29 cellular contexts compared by ENCODE assay signal in the genomic region with DNA sequence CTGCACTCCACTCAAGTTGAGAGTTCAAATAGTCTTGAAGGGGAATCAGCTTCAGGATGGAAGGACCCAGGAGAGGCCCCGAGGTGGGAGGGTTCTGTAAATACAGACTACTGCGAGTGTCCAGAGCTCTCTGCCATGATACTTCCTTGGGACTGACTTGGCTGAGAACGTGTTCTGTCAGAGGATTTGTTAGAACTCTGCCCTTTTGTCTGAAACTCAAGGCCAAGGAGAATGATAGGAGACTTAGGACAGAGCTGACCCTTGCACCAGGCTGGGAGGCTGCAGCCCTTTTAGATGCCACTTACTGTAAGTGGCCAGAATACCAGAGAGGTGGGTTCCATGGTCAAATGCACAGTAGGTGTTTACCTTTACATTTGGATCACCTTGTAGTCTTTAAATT. TPM values are rescaled to one million over a fixed set of nuclear protein-coding genes. Genes with fewer than 3 reads are reported as not detected.
DNase-seq lines count a peak whose midpoint lies in the region; ATAC-seq, FAIRE-seq and TF ChIP-seq lines count a peak whose summit lies in the region.
"Had no signal": no experiment of that assay in that cellular context is flagged by ENCODE, and none has a peak within 500 bp of the region (broad histone marks: within the 10 kb centered on the region; RNA-seq: fewer than 3 reads in every experiment).

No MANE protein-coding gene starts in this region.

- in situ Hi-C loops in GM23248 (cut with MboI), result loop anchor here (10.0 kb wide), 1 partner anchor 363 kb away; a partner anchor contains a TSS
- in situ Hi-C loops in GM12878 (cut with MboI), result loop anchor here (25.0 kb wide), 1 partner anchor 355 kb away; a partner anchor contains a TSS

- peaks cover 75% of the 10 kb centered on the region for H3K36me3 Mint-ChIP-seq in CD4-positive, alpha-beta T cell (ENCODE audit: low read depth)
- peaks cover 79% of the 10 kb centered on the region for H3K36me3 Mint-ChIP-seq in MCF 10A (ENCODE audit: insufficient read depth, unreplicated experiment)
- H3K36me3 Mint-ChIP-seq in activated CD4-positive, alpha-beta T cell treated with anti-CD3 and anti-CD28 coated beads for 36 hours (ENCODE audit: low read depth), result peaks cover 58% of the 10 kb centered on the region

- no peak for TF ChIP-seq EP300 in GM12878 (IDR thresholded peaks at IDR 0.05; ENCODE audit: borderline replicate concordance in 1 of 2, control insufficient read depth in 1 of 2, low read depth in 2 of 2, low read length in 2 of 2)

- CTCF ChIA-PET in CD4-positive, alpha-beta T cell (lab: Charles Lee), result interaction anchor here (1.7 to 8.4 kb wide), 2 partner anchors 13 to 21 kb away, joined by 5 to 69 read pairs; a partner anchor contains a TSS
- CTCF ChIA-PET in GM12878 (lab: Yijun Ruan, JAX), result interaction anchor here (0.7 to 8.0 kb wide), 13 partner anchors 10 to 1665 kb away, joined by 3 to 75 read pairs (median 4); a partner anchor contains a TSS
- CTCF ChIA-PET in MCF 10A (lab: Yijun Ruan, JAX), result interaction anchor here (0.8 to 3.7 kb wide), 3 partner anchors 13 to 507 kb away, joined by 3 to 19 read pairs (median 3); no protein-coding TSS in a partner anchor
- CTCF ChIA-PET in activated CD4-positive, alpha-beta T cell treated with anti-CD3 and anti-CD28 coated beads for 36 hours (lab: Charles Lee), result interaction anchor here (0.7 to 5.5 kb wide), 8 partner anchors 12 to 198 kb away, joined by 3 to 42 read pairs (median 8); a partner anchor contains a TSS

- no peaks in the 10 kb centered on the region for H3K9me3 Mint-ChIP-seq in CD4-positive, alpha-beta T cell
- H3K9me3 Mint-ChIP-seq in MCF 10A (ENCODE audit: unreplicated experiment), result no peaks in the 10 kb centered on the region
- H3K9me3 Mint-ChIP-seq in activated CD4-positive, alpha-beta T cell treated with anti-CD3 and anti-CD28 coated beads for 36 hours (ENCODE audit: low read depth), result no peaks in the 10 kb centered on the region
- H3K9me3 Mint-ChIP-seq: activated CD4-positive, alpha-beta memory T cell treated with anti-CD3 and anti-CD28 coated beads, Interleukin-2, amount 10 ng/mL, durations not matched to agents 7 days and 5 days; natural killer cell treated with Interleukin-12 subunit alpha and Interleukin-12 subunit beta and Interleukin-15 and Interleukin-18, amount 100 ng/mL, for 72 hours had no signal

- peaks cover 5% of the 10 kb centered on the region for H3K27me3 Mint-ChIP-seq in CD4-positive, alpha-beta T cell
- H3K27me3 Mint-ChIP-seq in MCF 10A (ENCODE audit: insufficient read depth, unreplicated experiment), result no peaks in the 10 kb centered on the region
- H3K27me3 Mint-ChIP-seq in activated CD4-positive, alpha-beta T cell treated with anti-CD3 and anti-CD28 coated beads for 36 hours, result no peaks in the 10 kb centered on the region
- H3K27me3 Mint-ChIP-seq: natural killer cell treated with Interleukin-12 subunit alpha and Interleukin-12 subunit beta and Interleukin-15 and Interleukin-18, amount 100 ng/mL, for 72 hours had no signal

- H3K9ac ChIP-seq in GM23248 (no peak overlapping the region), GM12878 (ENCODE audit: control insufficient read depth, insufficient read depth, low read length) (no peak overlapping the region), mesenchymal stem cell (ENCODE audit: low read length) (peak overlapping the region; percentile 100)

- FAIRE-seq in GM12878 (lab: Jason Lieb, UNC), result no peak
- FAIRE-seq: frontal cortex, pancreas had no signal

- H2BK15ac ChIP-seq in mesenchymal stem cell (ENCODE audit: low read depth, poor library complexity, severe bottlenecking), result no peak overlapping the region

- SMC1A ChIA-PET in GM12878 (lab: Charles Lee; ENCODE audit: uncharacterized antibody, unreplicated experiment), result interaction anchor here (0.7 to 3.8 kb wide), 6 partner anchors 12 to 81 kb away, joined by 3 to 30 read pairs (median 5); a partner anchor contains a TSS

- H2AFZ ChIP-seq in GM23248, result no peak overlapping the region
- H2AFZ ChIP-seq in GM12878 (ENCODE audit: control insufficient read depth, low read depth, low read length), result no peak overlapping the region
- H2AFZ ChIP-seq in mesenchymal stem cell (ENCODE audit: low read depth, low read length), result no peak overlapping the region

- peak overlapping the region; percentile 35 for H3K4me3 Mint-ChIP-seq in CD4-positive, alpha-beta T cell
- H3K4me3 Mint-ChIP-seq in MCF 10A (ENCODE audit: unreplicated experiment), result no peak overlapping the region
- H3K4me3 Mint-ChIP-seq in activated CD4-positive, alpha-beta T cell treated with anti-CD3 and anti-CD28 coated beads for 36 hours, result no peak overlapping the region
- H3K4me3 Mint-ChIP-seq: activated CD4-positive, alpha-beta memory T cell treated with anti-CD3 and anti-CD28 coated beads, Interleukin-2, amount 10 ng/mL, durations not matched to agents 7 days and 5 days; natural killer cell treated with Interleukin-12 subunit alpha and Interleukin-12 subunit beta and Interleukin-15 and Interleukin-18, amount 100 ng/mL, for 72 hours had no signal

- H3K14ac ChIP-seq in mesenchymal stem cell (ENCODE audit: low read length in 2 of 2), result no peak overlapping the region

- RAD21 ChIA-PET in GM12878 (lab: Charles Lee; ENCODE audit: unreplicated experiment), result interaction anchor here (1.0 to 3.2 kb wide), 6 partner anchors 11 to 118 kb away, joined by 3 to 17 read pairs (median 4); a partner anchor contains a TSS

- TF ChIP-seq POLR2A in GM12878 (IDR thresholded peaks at IDR 0.05; ENCODE audit: low read depth, low read length), result no peak; the same call in 1 of the 2 replicates

- no peak overlapping the region for H3K27ac ChIP-seq in CD4-positive, alpha-beta T cell (ENCODE audit: low read depth, low read length)
- peak overlapping the region; percentile 96; the same call in 1 of the 2 replicates for H3K27ac ChIP-seq in GM23248
- no peak overlapping the region for H3K27ac ChIP-seq in GM12878 (ENCODE audit: control insufficient read depth, insufficient read depth)
- H3K27ac ChIP-seq in mesenchymal stem cell (ENCODE audit: low read length, poor library complexity, severe bottlenecking), result no peak overlapping the region
- H3K27ac ChIP-seq in substantia nigra (ENCODE audit: low read depth, low read length, poor library complexity, severe bottlenecking), result no peak overlapping the region
- H3K27ac ChIP-seq: pancreas, skin epidermis had no signal

- H3K27ac Mint-ChIP-seq in CD4-positive, alpha-beta T cell, result peak overlapping the region; percentile 61
- H3K27ac Mint-ChIP-seq in MCF 10A (ENCODE audit: low read depth, unreplicated experiment), result no peak overlapping the region
- no peak overlapping the region for H3K27ac Mint-ChIP-seq in activated CD4-positive, alpha-beta T cell treated with anti-CD3 and anti-CD28 coated beads for 36 hours
- H3K27ac Mint-ChIP-seq: activated CD4-positive, alpha-beta memory T cell treated with anti-CD3 and anti-CD28 coated beads, Interleukin-2, amount 10 ng/mL, durations not matched to agents 7 days and 5 days; natural killer cell treated with Interleukin-12 subunit alpha and Interleukin-12 subunit beta and Interleukin-15 and Interleukin-18, amount 100 ng/mL, for 72 hours had no signal

- H3K4me1 ChIP-seq in GM23248 (ENCODE audit: insufficient read depth) (peaks cover 14% of the 10 kb centered on the region), GM12878 (ENCODE audit: control insufficient read depth, insufficient read depth, low read length) (peaks cover 16% of the 10 kb centered on the region), mesenchymal stem cell (ENCODE audit: control insufficient read depth, insufficient read depth, low read depth, low read length) (peaks cover 6% of the 10 kb centered on the region)

- no peak for TF ChIP-seq CTCF in CD4-positive, alpha-beta T cell (IDR thresholded peaks at IDR 0.05)
- TF ChIP-seq CTCF in GM12878 (IDR thresholded peaks at IDR 0.05 in 2 of 3, conservative IDR thresholded peaks at IDR 0.05 in 1 of 3; ENCODE audit: control insufficient read depth in 2 of 3, extremely low read depth in 1 of 3, insufficient read depth in 1 of 3, low read depth in 3 of 3, low read length in 3 of 3) (no peak), MCF 10A (IDR thresholded peaks at IDR 0.05; ENCODE audit: unreplicated experiment) (no peak)

- H3K4ac ChIP-seq in mesenchymal stem cell (ENCODE audit: low read depth in 1 of 2, low read length in 2 of 2), result no peak overlapping the region

- no peak overlapping the region for H4K91ac ChIP-seq in mesenchymal stem cell (ENCODE audit: low read length)

- WGBS in GM23248 (ENCODE audit: low coverage in 1 of 2, low lambda C conversion rate in 2 of 2, missing lambda C conversion rate in 2 of 2), 2 experiments, result 94 to 95% methylated on average over 3 of the region's 3 CpGs
- 75% methylated on average over 3 of the region's 3 CpGs for WGBS in GM12878 (ENCODE audit: insufficient coverage, insufficient replicate concordance, low lambda C conversion rate, missing lambda C conversion rate)
- 94% methylated on average over 3 of the region's 3 CpGs for WGBS in mesenchymal stem cell

- no peaks in the 10 kb centered on the region for H3K9me3 ChIP-seq in CD4-positive, alpha-beta T cell (ENCODE audit: control insufficient read depth, low read length)
- H3K9me3 ChIP-seq in GM23248 (ENCODE audit: low read depth) (no peaks in the 10 kb centered on the region), GM12878 (replicated peaks; ENCODE audit: control insufficient read depth, insufficient read depth, low read length) (no peaks in the 10 kb centered on the region), mesenchymal stem cell (ENCODE audit: control insufficient read depth, low read length) (no peaks in the 10 kb centered on the region)
- H3K9me3 ChIP-seq: heart right ventricle, pancreas had no signal

- no peak overlapping the region for H3K4me2 ChIP-seq in GM23248 (ENCODE audit: unreplicated experiment)
- no peak overlapping the region for H3K4me2 ChIP-seq in GM12878 (ENCODE audit: control insufficient read depth, insufficient read depth)
- H3K4me2 ChIP-seq in mesenchymal stem cell (ENCODE audit: low read length, poor library complexity, severe bottlenecking), result no peak overlapping the region

- no peak overlapping the region for H2AK5ac ChIP-seq in mesenchymal stem cell (ENCODE audit: low read length, severe bottlenecking)

- intact Hi-C loops in CD4-positive, alpha-beta T cell (cut with DNase I, micrococcal nuclease), result loop anchor here in 1 of 2 experiments (2.0 kb wide), 1 partner anchor 117 kb away; no protein-coding TSS in a partner anchor
- intact Hi-C loops in GM12878 (cut with micrococcal nuclease; ENCODE audit: unreplicated experiment) (loop anchor here (5.0 kb wide), 1 partner anchor 120 kb away; a partner anchor contains a TSS), MCF 10A (cut with micrococcal nuclease) (no loop called here)
- intact Hi-C loops in activated CD4-positive, alpha-beta T cell treated with anti-CD3 and anti-CD28 coated beads for 36 hours (cut with DNase I, micrococcal nuclease), result loop anchor here in 1 of 2 experiments (10.0 kb wide), 1 partner anchor 113 kb away; no protein-coding TSS in a partner anchor

- H2BK12ac ChIP-seq in mesenchymal stem cell (ENCODE audit: low read length in 2 of 2), result no peak overlapping the region

- peaks cover 9% of the 10 kb centered on the region; the same call in 1 of the 2 replicates for H4K20me1 ChIP-seq in GM23248 (ENCODE audit: insufficient read depth)
- 0 out of 2 replicates have a peak, but pooled peaks cover 6% of the 10 kb centered on the region for H4K20me1 ChIP-seq in GM12878 (ENCODE audit: control insufficient read depth, insufficient read depth)

- H3K27me3 ChIP-seq in CD4-positive, alpha-beta T cell (ENCODE audit: control insufficient read depth, insufficient read depth, low read length), result no peaks in the 10 kb centered on the region
- H3K27me3 ChIP-seq in GM23248 (replicated peaks; ENCODE audit: insufficient read depth) (no peaks in the 10 kb centered on the region), GM12878 (replicated peaks in 1 of 2; ENCODE audit: control insufficient read depth in 2 of 2, insufficient read depth in 2 of 2, low read length in 1 of 2) (no peaks in the 10 kb centered on the region), mesenchymal stem cell (ENCODE audit: control insufficient read depth in 1 of 2, insufficient read depth in 1 of 2, low read length in 2 of 2) (no peaks in the 10 kb centered on the region)
- H3K27me3 ChIP-seq: heart right ventricle, pancreas had no signal

- POLR2A ChIA-PET in CD4-positive, alpha-beta T cell (lab: Charles Lee), result no interaction called here
- POLR2A ChIA-PET in GM12878 (lab: Charles Lee) (interaction anchor here (0.8 to 1.6 kb wide), 3 partner anchors 11 to 82 kb away, joined by 3 to 4 read pairs (median 4); a partner anchor contains a TSS), MCF 10A (lab: Yijun Ruan, JAX) (interaction anchor here (0.6 to 3.8 kb wide), 9 partner anchors 12 to 1303 kb away, joined by 3 to 45 read pairs (median 3); a partner anchor contains a TSS)
- POLR2A ChIA-PET in activated CD4-positive, alpha-beta T cell treated with anti-CD3 and anti-CD28 coated beads for 36 hours (lab: Charles Lee), result interaction anchor here (0.9 to 1.2 kb wide), 4 partner anchors 13 to 526 kb away, joined by 3 to 8 read pairs (median 4); a partner anchor contains a TSS

- peaks cover 30% of the 10 kb centered on the region for H3K79me1 ChIP-seq in mesenchymal stem cell (replicated peaks; ENCODE audit: low read length, poor library complexity, severe bottlenecking)

- no peak overlapping the region for H2BK5ac ChIP-seq in mesenchymal stem cell (ENCODE audit: low read depth, low read length, poor library complexity, severe bottlenecking)

- peaks cover 42% of the 10 kb centered on the region for H3K36me3 ChIP-seq in GM23248 (ENCODE audit: low read depth)
- H3K36me3 ChIP-seq in GM12878 (ENCODE audit: control insufficient read depth in 2 of 2, insufficient read depth in 2 of 2, low read length in 1 of 2), result peaks cover 24 to 38% of the 10 kb centered on the region in 2 experiments; a peak in 3 of 4 replicates
- H3K36me3 ChIP-seq in mesenchymal stem cell (ENCODE audit: control insufficient read depth in 1 of 2, insufficient read depth in 2 of 2, low read depth in 1 of 2, low read length in 2 of 2), result peaks cover 46 to 66% of the 10 kb centered on the region in 2 experiments

- H3F3A ChIP-seq in GM23248 (ENCODE audit: insufficient read depth), result peaks cover 48% of the 10 kb centered on the region

- H3K4me3 ChIP-seq in GM23248 (no peak overlapping the region), GM12878 (no peak overlapping the region), mesenchymal stem cell (ENCODE audit: insufficient read depth in 1 of 2, low read depth in 1 of 2, low read length in 2 of 2) (no peak overlapping the region)
- H3K4me3 ChIP-seq: heart right ventricle, lung, pancreas, SK-N-MC, skin epidermis had no signal

- H2BK120ac ChIP-seq in mesenchymal stem cell (ENCODE audit: low read depth, low read length), result no peak overlapping the region

- BruUV-seq in GM12878 (replicated peaks; lab: Mats Ljungman, UMichigan) (no TSS peak), MCF 10A (replicated peaks; lab: Mats Ljungman, UMichigan) (no TSS peak)

- no peak overlapping the region for H4K8ac ChIP-seq in mesenchymal stem cell (ENCODE audit: low read length)

- no peak for TF ChIP-seq RAD21 in GM12878 (IDR thresholded peaks at IDR 0.05; ENCODE audit: insufficient read depth, low read depth, low read length)

- H3K9me2 ChIP-seq in GM23248 (ENCODE audit: insufficient read depth), result no peaks in the 10 kb centered on the region

- H3K79me2 ChIP-seq in GM23248 (ENCODE audit: insufficient read depth), result peaks cover 67% of the 10 kb centered on the region
- H3K79me2 ChIP-seq in GM12878 (ENCODE audit: control insufficient read depth, insufficient read depth, low read length), result peaks cover 44% of the 10 kb centered on the region

- H3K4me1 Mint-ChIP-seq in CD4-positive, alpha-beta T cell (ENCODE audit: low read depth), result peaks cover 36% of the 10 kb centered on the region
- H3K4me1 Mint-ChIP-seq in MCF 10A (ENCODE audit: insufficient read depth, unreplicated experiment), result peaks cover 9% of the 10 kb centered on the region
- H3K4me1 Mint-ChIP-seq in activated CD4-positive, alpha-beta T cell treated with anti-CD3 and anti-CD28 coated beads for 36 hours, result peaks cover 54% of the 10 kb centered on the region

- no peak for DNase-seq in CD4-positive, alpha-beta T cell
- DNase-seq in GM23248, result no peak
- DNase-seq in GM12878 (ENCODE audit: low read depth, low spot score), result no peak
- no peak for DNase-seq in mesenchymal stem cell
- no peak for DNase-seq in substantia nigra (lab: John Stamatoyannopoulos, UW)
- DNase-seq in MCF 10A (ENCODE audit: unreplicated experiment), result no peak
- no peak for DNase-seq in activated CD4-positive, alpha-beta T cell treated with anti-CD3 and anti-CD28 coated beads for 36 hours
- no peak for DNase-seq in activated gamma-delta T cell treated with Interleukin-2 at 50 U/mL for 16 hours
- DNase-seq: activated CD4-positive, alpha-beta memory T cell treated with anti-CD3 and anti-CD28 coated beads, Interleukin-2, amount 10 ng/mL, durations not matched to agents 7 days and 5 days; activated CD4-positive, CD25-positive, alpha-beta regulatory T cell treated with anti-CD3 and anti-CD28 coated beads, Interleukin-2, amount 50 U/mL, for 72 hours; activated CD8-positive, alpha-beta memory T cell treated with anti-CD3 and anti-CD28 coated beads, Interleukin-2, amount 50 U/mL, for 4 hours; activated effector memory CD4-positive, alpha-beta T cell treated with anti-CD3 and anti-CD28 coated beads, Interleukin-2, amount 50 U/mL, for 16 hours; C1 segment of cervical spinal cord; COR-L47; heart right ventricle; kidney glomerular epithelial cell; NCI-H1092 treated with DMSO at 0.1 percent for 48 hours; NCI-H1930; NCI-H510A treated with DMSO at 0.1 percent for 48 hours; NK-92 treated with Interleukin-12 subunit alpha and Interleukin-12 subunit beta, amount 100 ng/mL, for 24 hours; pancreas; PC-3; retina; stimulated activated naive CD4-positive, alpha-beta T cell treated with Interleukin-2 at 50 U/mL for 16 hours had no signal

- no peak for ATAC-seq in CD4-positive, alpha-beta T cell (ENCODE audit: poor library complexity)
- ATAC-seq in GM12878, result no peak
- ATAC-seq in activated CD4-positive, alpha-beta T cell treated with anti-CD3 and anti-CD28 coated beads for 36 hours, result no peak
- ATAC-seq: heart right ventricle; natural killer cell treated with Interleukin-12 subunit alpha and Interleukin-12 subunit beta and Interleukin-15 and Interleukin-18, amount 100 ng/mL, for 72 hours; pancreas; PC-3 had no signal

- no peak overlapping the region for H3K23ac ChIP-seq in mesenchymal stem cell (ENCODE audit: low read length in 2 of 2)

- H3K18ac ChIP-seq in mesenchymal stem cell (ENCODE audit: low read depth in 1 of 2, low read length in 2 of 2), result no peak overlapping the region

RNA-seq across cellular contexts. Expression of a gene that starts 2.9 kb away (rescaled TPM):
- 100 to 1,000 TPM; 358 to 365 TPM for total RNA-seq in CD4-positive, alpha-beta T cell
- 481 and 529 TPM in 2 replicates for total RNA-seq in GM23248 (2014; rRNA removed; shearing (Covaris generic))
- polyA plus RNA-seq in GM23248 (2016; fragmentation: Nextera tagmentation; extraction: Ambion mirVana), result 282 and 293 TPM in 2 replicates
- 140 and 144 TPM in 2 replicates for total RNA-seq in GM12878 (2013; cell fraction: nucleolus; rRNA removed)
- total RNA-seq in GM12878 (2014; rRNA removed), result 308 and 320 TPM in 2 replicates
- 340 and 355 TPM in 2 replicates for total RNA-seq in GM12878 (2014; rRNA removed; fragmentation: Illumina TruSeq; extraction: Trizol)
- 326 and 331 TPM in 2 replicates for total RNA-seq in GM12878 (2021)
- polyA plus RNA-seq in GM12878 (2011; ENCODE audit: low read depth), result 395 TPM
- polyA plus RNA-seq in GM12878 (2011; rRNA removed), result 566 and 603 TPM in 2 replicates
- 689 and 827 TPM in 2 replicates for polyA plus RNA-seq in GM12878 (2011; cell fraction: cytosol; rRNA removed)
- polyA plus RNA-seq in GM12878 (2011; cell fraction: nucleus; rRNA removed), result 737 and 862 TPM in 2 replicates
- 477 and 719 TPM in 2 replicates for polyA plus RNA-seq in GM12878 (2012)
- polyA plus RNA-seq in GM12878 (2014; fragmentation: Illumina TruSeq; extraction: Trizol), result 520 and 576 TPM in 2 replicates
- polyA plus RNA-seq in GM12878 (2014; fragmentation: Nextera tagmentation; extraction: Ambion mirVana), result 100 to 1,000 TPM in 1 of 2 experiments, 10 to 100 TPM in 1; 88.3 to 187 TPM
- polyA plus RNA-seq in GM12878 (2014; rRNA removed), result 508 and 605 TPM in 2 replicates
- polyA plus RNA-seq in GM12878 (2016; fragmentation: Nextera tagmentation; extraction: Ambion mirVana), result 100 to 1,000 TPM; 165 to 178 TPM
- 145 and 253 TPM in 2 replicates for polyA minus RNA-seq in GM12878 (2011; rRNA and poly(A)+ RNA removed)
- 58.9 and 61.0 TPM in 2 replicates for polyA minus RNA-seq in GM12878 (2011; cell fraction: cytosol; rRNA and poly(A)+ RNA removed)
- polyA minus RNA-seq in GM12878 (2011; cell fraction: nucleus; rRNA and poly(A)+ RNA removed), result 146 and 184 TPM in 2 replicates
- polyA plus RNA-seq in mesenchymal stem cell (2013, experiment 1 of 2), result 513 TPM
- polyA plus RNA-seq in mesenchymal stem cell (2013, experiment 2 of 2), result 503 TPM
- 717 and 764 TPM in 2 replicates for total RNA-seq in MCF 10A (2022)
- total RNA-seq in activated CD4-positive, alpha-beta T cell treated with anti-CD3 and anti-CD28 coated beads for 36 hours, result 100 to 1,000 TPM; 580 to 680 TPM

RNA-seq across cellular contexts. Expression of a gene that starts 15.1 kb away (rescaled TPM):
- total RNA-seq in CD4-positive, alpha-beta T cell, result 10 to 100 TPM; 65.8 to 69.7 TPM
- total RNA-seq in GM23248 (2014; rRNA removed; shearing (Covaris generic)), result 81.6 and 93.9 TPM in 2 replicates
- 114 and 119 TPM in 2 replicates for polyA plus RNA-seq in GM23248 (2016; fragmentation: Nextera tagmentation; extraction: Ambion mirVana)
- total RNA-seq in GM12878 (2013; cell fraction: nucleolus; rRNA removed), result 43.6 and 46.7 TPM in 2 replicates
- total RNA-seq in GM12878 (2014; rRNA removed), result 106 and 132 TPM in 2 replicates
- 36.6 and 47.5 TPM in 2 replicates for total RNA-seq in GM12878 (2014; rRNA removed; fragmentation: Illumina TruSeq; extraction: Trizol)
- total RNA-seq in GM12878 (2021), result 83.6 and 85.7 TPM in 2 replicates
- polyA plus RNA-seq in GM12878 (2011; ENCODE audit: low read depth), result 23.5 TPM
- 48.1 and 71.5 TPM in 2 replicates for polyA plus RNA-seq in GM12878 (2011; rRNA removed)
- polyA plus RNA-seq in GM12878 (2011; cell fraction: cytosol; rRNA removed), result 100 and 140 TPM in 2 replicates
- polyA plus RNA-seq in GM12878 (2011; cell fraction: nucleus; rRNA removed), result 73.0 and 84.9 TPM in 2 replicates
- 59.4 and 59.8 TPM in 2 replicates for polyA plus RNA-seq in GM12878 (2012)
- polyA plus RNA-seq in GM12878 (2014; fragmentation: Illumina TruSeq; extraction: Trizol), result 8.8 and 20.3 TPM in 2 replicates
- polyA plus RNA-seq in GM12878 (2014; fragmentation: Nextera tagmentation; extraction: Ambion mirVana), result 10 to 100 TPM in 1 of 2 experiments, 1 to 10 TPM in 1; 2.7 to 14.3 TPM
- 146 and 170 TPM in 2 replicates for polyA plus RNA-seq in GM12878 (2014; rRNA removed)
- polyA plus RNA-seq in GM12878 (2016; fragmentation: Nextera tagmentation; extraction: Ambion mirVana), result 100 to 1,000 TPM; 178 to 206 TPM
- 11.3 and 24.2 TPM in 2 replicates for polyA minus RNA-seq in GM12878 (2011; rRNA and poly(A)+ RNA removed)
- 8.0 and 9.8 TPM in 2 replicates for polyA minus RNA-seq in GM12878 (2011; cell fraction: cytosol; rRNA and poly(A)+ RNA removed)
- polyA minus RNA-seq in GM12878 (2011; cell fraction: nucleus; rRNA and poly(A)+ RNA removed), result 19.3 and 32.1 TPM in 2 replicates
- 59.9 TPM for polyA plus RNA-seq in mesenchymal stem cell (2013, experiment 1 of 2)
- polyA plus RNA-seq in mesenchymal stem cell (2013, experiment 2 of 2), result 59.6 TPM
- total RNA-seq in MCF 10A (2022), result 104 and 106 TPM in 2 replicates
- total RNA-seq in activated CD4-positive, alpha-beta T cell treated with anti-CD3 and anti-CD28 coated beads for 36 hours, result 10 to 100 TPM; 42.8 to 68.8 TPM

RNA-seq across cellular contexts. Expression of a gene that starts 15.4 kb away (rescaled TPM):
- total RNA-seq in CD4-positive, alpha-beta T cell, result 10 to 100 TPM; 19.8 to 20.4 TPM
- 26.2 and 27.1 TPM in 2 replicates for total RNA-seq in GM23248 (2014; rRNA removed; shearing (Covaris generic))
- polyA plus RNA-seq in GM23248 (2016; fragmentation: Nextera tagmentation; extraction: Ambion mirVana) (20.2 and 20.6 TPM in 2 replicates), GM12878 (2011; rRNA removed) (21.3 and 27.9 TPM in 2 replicates), GM12878 (2014; fragmentation: Illumina TruSeq; extraction: Trizol) (33.1 and 35.8 TPM in 2 replicates), GM12878 (2014; fragmentation: Nextera tagmentation; extraction: Ambion mirVana) (10 to 100 TPM; 12.4 to 13.8 TPM), GM12878 (2014; rRNA removed) (30.6 and 35.2 TPM in 2 replicates), GM12878 (2016; fragmentation: Nextera tagmentation; extraction: Ambion mirVana) (10 to 100 TPM; 43.2 to 46.3 TPM)
- total RNA-seq in GM12878 (2013; cell fraction: nucleolus; rRNA removed), result 32.3 and 33.3 TPM in 2 replicates
- total RNA-seq in GM12878 (2014; rRNA removed) (27.9 and 28.3 TPM in 2 replicates), GM12878 (2014; rRNA removed; fragmentation: Illumina TruSeq; extraction: Trizol) (24.0 and 26.4 TPM in 2 replicates), GM12878 (2021) (50.9 and 52.3 TPM in 2 replicates), MCF 10A (2022) (37.0 and 40.2 TPM in 2 replicates)
- polyA plus RNA-seq in GM12878 (2011; ENCODE audit: low read depth), result 17.7 TPM
- polyA plus RNA-seq in GM12878 (2011; cell fraction: cytosol; rRNA removed), result 29.7 and 30.5 TPM in 2 replicates
- 19.1 and 27.5 TPM in 2 replicates for polyA plus RNA-seq in GM12878 (2011; cell fraction: nucleus; rRNA removed)
- 22.3 and 24.9 TPM in 2 replicates for polyA plus RNA-seq in GM12878 (2012)
- 40.1 and 42.5 TPM in 2 replicates for polyA minus RNA-seq in GM12878 (2011; rRNA and poly(A)+ RNA removed)
- 15.5 and 17.6 TPM in 2 replicates for polyA minus RNA-seq in GM12878 (2011; cell fraction: cytosol; rRNA and poly(A)+ RNA removed)
- 11.0 and 23.4 TPM in 2 replicates for polyA minus RNA-seq in GM12878 (2011; cell fraction: nucleus; rRNA and poly(A)+ RNA removed)
- 19.0 TPM for polyA plus RNA-seq in mesenchymal stem cell (2013, experiment 1 of 2)
- polyA plus RNA-seq in mesenchymal stem cell (2013, experiment 2 of 2), result 19.9 TPM
- total RNA-seq in activated CD4-positive, alpha-beta T cell treated with anti-CD3 and anti-CD28 coated beads for 36 hours, result 10 to 100 TPM; 43.2 to 44.9 TPM

RNA-seq across cellular contexts. Expression of a gene that starts 53.1 kb away (rescaled TPM):
- total RNA-seq in CD4-positive, alpha-beta T cell, result 10 to 100 TPM; 29.2 to 30.1 TPM
- not detected in 2 replicates for total RNA-seq in GM23248 (2014; rRNA removed; shearing (Covaris generic))
- polyA plus RNA-seq in GM23248 (2016; fragmentation: Nextera tagmentation; extraction: Ambion mirVana), result not detected in 2 replicates
- 0.07 and 0.10 TPM in 2 replicates for total RNA-seq in GM12878 (2013; cell fraction: nucleolus; rRNA removed)
- not detected in 2 replicates for total RNA-seq in GM12878 (2014; rRNA removed)
- total RNA-seq in GM12878 (2014; rRNA removed; fragmentation: Illumina TruSeq; extraction: Trizol), result not detected in 2 replicates
- total RNA-seq in GM12878 (2021), result 0.03 TPM in 2 replicates
- polyA plus RNA-seq in GM12878 (2011; ENCODE audit: low read depth), result not detected
- 0.01 TPM in 1 of 2 replicates, not detected in the other for polyA plus RNA-seq in GM12878 (2011; rRNA removed)
- polyA plus RNA-seq in GM12878 (2011; cell fraction: cytosol; rRNA removed), result 0.01 TPM in 1 of 2 replicates, not detected in the other
- 0.04 and 0.06 TPM in 2 replicates for polyA plus RNA-seq in GM12878 (2011; cell fraction: nucleus; rRNA removed)
- polyA plus RNA-seq in GM12878 (2012), result not detected in 2 replicates
- not detected in 2 replicates for polyA plus RNA-seq in GM12878 (2014; fragmentation: Illumina TruSeq; extraction: Trizol)
- not detected for polyA plus RNA-seq in GM12878 (2014; fragmentation: Nextera tagmentation; extraction: Ambion mirVana)
- polyA plus RNA-seq in GM12878 (2014; rRNA removed), result not detected in 2 replicates
- polyA plus RNA-seq in GM12878 (2016; fragmentation: Nextera tagmentation; extraction: Ambion mirVana), result not detected
- polyA minus RNA-seq in GM12878 (2011; rRNA and poly(A)+ RNA removed), result under 0.01 TPM in 1 of 2 replicates, not detected in the other
- polyA minus RNA-seq in GM12878 (2011; cell fraction: cytosol; rRNA and poly(A)+ RNA removed), result not detected in 2 replicates
- polyA minus RNA-seq in GM12878 (2011; cell fraction: nucleus; rRNA and poly(A)+ RNA removed), result not detected in 2 replicates
- polyA plus RNA-seq in mesenchymal stem cell (2013, experiment 1 of 2), result under 0.01 TPM
- 0.01 TPM for polyA plus RNA-seq in mesenchymal stem cell (2013, experiment 2 of 2)
- 0.02 TPM in 2 replicates for total RNA-seq in MCF 10A (2022)
- total RNA-seq in activated CD4-positive, alpha-beta T cell treated with anti-CD3 and anti-CD28 coated beads for 36 hours, result under 1 TPM; 0.37 to 0.39 TPM
- total RNA-seq: PC-3 had no signal
